1 cellular context compared by ENCODE assay signal in genomic region chr4:30854566-30854965, GRCh38.
TF ChIP-seq lines count a peak whose summit lies in the region.

No MANE protein-coding gene starts in this region.

TF ChIP-seq in IMR-90, 13 proteins besides CTCF, POLR2A, EP300 and RAD21 (continued from another document):
- TF ChIP-seq BHLHE40 (IDR thresholded peaks at IDR 0.05; ENCODE audit: low read depth, low read length) (no peak), MXI1 (IDR thresholded peaks at IDR 0.05; ENCODE audit: borderline replicate concordance, low read depth, low read length) (no peak), MAZ (IDR thresholded peaks at IDR 0.05; ENCODE audit: borderline replicate concordance, low read depth, low read length) (no peak), RFX5 (IDR thresholded peaks at IDR 0.05; ENCODE audit: low read depth, low read length) (no peak), RCOR1 (IDR thresholded peaks at IDR 0.05; ENCODE audit: insufficient replicate concordance, low read length) (no peak), CHD1 (IDR thresholded peaks at IDR 0.05; ENCODE audit: low read depth, low read length) (no peak), USF2 (IDR thresholded peaks at IDR 0.05; ENCODE audit: low read depth, low read length) (no peak)
